Comparison of ENCODE assay signal across 11 cellular contexts in the genomic region with DNA sequence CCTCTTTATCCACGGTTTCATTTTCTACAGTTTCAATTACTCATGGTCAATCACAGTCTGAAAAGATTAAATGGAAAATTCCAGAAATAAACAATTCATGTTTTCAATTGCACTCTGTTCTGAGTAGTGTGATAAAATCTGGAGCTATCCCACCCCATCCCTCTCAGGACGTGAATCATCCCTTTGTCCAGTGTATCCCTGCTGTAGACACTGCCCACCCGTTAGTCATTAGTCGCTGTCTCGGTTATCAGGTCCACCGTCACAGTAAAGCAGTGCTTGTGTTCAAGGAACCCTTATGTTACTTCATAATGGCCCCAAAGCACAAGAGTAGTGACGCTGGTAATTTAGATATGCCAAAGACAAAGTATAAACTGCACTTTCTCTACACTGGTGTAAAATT.
DNase-seq lines count a peak whose midpoint lies in the region; ATAC-seq and TF ChIP-seq lines count a peak whose summit lies in the region.
"Had no signal": no experiment of that assay in that cellular context is flagged by ENCODE, and none has a peak within 500 bp of the region (broad histone marks: within the 10 kb centered on the region; RNA-seq: fewer than 3 reads in every experiment).

No MANE protein-coding gene starts in this region.

- H3K9me3 Mint-ChIP-seq in stimulated activated naive CD8-positive, alpha-beta T cell treated with anti-CD3 and anti-CD28 coated beads, Interleukin-15, amount 100 ng/mL, for 72 hours, result no peaks in the 10 kb centered on the region

- no peak overlapping the region for H3K27ac Mint-ChIP-seq in stimulated activated naive CD8-positive, alpha-beta T cell treated with anti-CD3 and anti-CD28 coated beads, Interleukin-15, amount 100 ng/mL, for 72 hours

- H3K4me1 ChIP-seq in heart right ventricle, result peaks cover 0 to 7% (median 0%) of the 10 kb centered on the region in 9 donors

- no peak overlapping the region for H3K4me3 ChIP-seq in heart right ventricle
- H3K4me3 ChIP-seq: SK-N-MC had no signal

- 40 to 47% methylated on average over 7 of the region's 7 CpGs for WGBS in heart right ventricle, 2 donors

- DNase-seq in HT1080 (ENCODE audit: low read depth) (peak; percentile 89), amniotic stem cell (lab: John Stamatoyannopoulos, UW) (peak; percentile 83), heart right ventricle (peak in 1 of 2 donors; percentile 15), substantia nigra (lab: John Stamatoyannopoulos, UW) (peak in 5 of 49 donors; percentile 1 to 26 (median 9)), NCI-H2107 (lab: John Stamatoyannopoulos, UW) (no peak)
- DNase-seq in activated CD4-positive, alpha-beta T cell treated with anti-CD3 and anti-CD28 coated beads, Interleukin-2, amount 50 U/mL, for 48 hours, result no peak
- no peak for DNase-seq in stimulated activated naive CD8-positive, alpha-beta T cell treated with anti-CD3 and anti-CD28 coated beads, Interleukin-15, amount 100 ng/mL, for 72 hours
- DNase-seq: aorta, glutamatergic neuron had no signal

- H3K36me3 ChIP-seq in heart right ventricle, result no peaks in the 10 kb centered on the region

- ATAC-seq in heart right ventricle, result peak in 7 of 8 donors; percentile 57 to 93 (median 71)
- ATAC-seq in GM19023 (IDR thresholded peaks at IDR 0.05; ENCODE audit: unreplicated experiment), result no peak
- ATAC-seq in stimulated activated naive CD8-positive, alpha-beta T cell treated with anti-CD3 and anti-CD28 coated beads, Interleukin-15, amount 100 ng/mL, for 72 hours, result no peak

- H3K9me3 ChIP-seq in heart right ventricle, result peaks cover 0 to 13% (median 6%) of the 10 kb centered on the region in 11 donors

- H3K27ac ChIP-seq in heart right ventricle (no peak overlapping the region), substantia nigra (ENCODE audit: low read depth, low read length, poor library complexity, severe bottlenecking) (peak overlapping the region; percentile 12)
- H3K27ac ChIP-seq: SK-N-MC had no signal

- intact Hi-C loops in heart right ventricle (cut with DNase I), result no loop called here

- no peaks in the 10 kb centered on the region for H3K27me3 Mint-ChIP-seq in stimulated activated naive CD8-positive, alpha-beta T cell treated with anti-CD3 and anti-CD28 coated beads, Interleukin-15, amount 100 ng/mL, for 72 hours

- no peak overlapping the region for H3K4me3 Mint-ChIP-seq in stimulated activated naive CD8-positive, alpha-beta T cell treated with anti-CD3 and anti-CD28 coated beads, Interleukin-15, amount 100 ng/mL, for 72 hours

- H3K27me3 ChIP-seq in heart right ventricle, result no peaks in the 10 kb centered on the region

- TF ChIP-seq CTCF in heart right ventricle (IDR thresholded peaks at IDR 0.05), result no peak

- H3K4me1 Mint-ChIP-seq in stimulated activated naive CD8-positive, alpha-beta T cell treated with anti-CD3 and anti-CD28 coated beads, Interleukin-15, amount 100 ng/mL, for 72 hours, result no peaks in the 10 kb centered on the region

Comparison
In these comparisons a context has a peak if more than half of its experiments do, and no peak if none do; other contexts are left out.
1. DNase-seq: peak in HT1080 (single experiment) and amniotic stem cell (single experiment); none in NCI-H2107 (single experiment), activated CD4-positive, alpha-beta T cell treated with anti-CD3 and anti-CD28 coated beads, Interleukin-2, amount 50 U/mL, for 48 hours (0 of 2) and stimulated activated naive CD8-positive, alpha-beta T cell treated with anti-CD3 and anti-CD28 coated beads, Interleukin-15, amount 100 ng/mL, for 72 hours (0 of 2).
2. ATAC-seq: peak in heart right ventricle (7 of 8); none in GM19023 (single experiment) and stimulated activated naive CD8-positive, alpha-beta T cell treated with anti-CD3 and anti-CD28 coated beads, Interleukin-15, amount 100 ng/mL, for 72 hours (single experiment).